16 cellular contexts compared by ENCODE assay signal in the genomic region with DNA sequence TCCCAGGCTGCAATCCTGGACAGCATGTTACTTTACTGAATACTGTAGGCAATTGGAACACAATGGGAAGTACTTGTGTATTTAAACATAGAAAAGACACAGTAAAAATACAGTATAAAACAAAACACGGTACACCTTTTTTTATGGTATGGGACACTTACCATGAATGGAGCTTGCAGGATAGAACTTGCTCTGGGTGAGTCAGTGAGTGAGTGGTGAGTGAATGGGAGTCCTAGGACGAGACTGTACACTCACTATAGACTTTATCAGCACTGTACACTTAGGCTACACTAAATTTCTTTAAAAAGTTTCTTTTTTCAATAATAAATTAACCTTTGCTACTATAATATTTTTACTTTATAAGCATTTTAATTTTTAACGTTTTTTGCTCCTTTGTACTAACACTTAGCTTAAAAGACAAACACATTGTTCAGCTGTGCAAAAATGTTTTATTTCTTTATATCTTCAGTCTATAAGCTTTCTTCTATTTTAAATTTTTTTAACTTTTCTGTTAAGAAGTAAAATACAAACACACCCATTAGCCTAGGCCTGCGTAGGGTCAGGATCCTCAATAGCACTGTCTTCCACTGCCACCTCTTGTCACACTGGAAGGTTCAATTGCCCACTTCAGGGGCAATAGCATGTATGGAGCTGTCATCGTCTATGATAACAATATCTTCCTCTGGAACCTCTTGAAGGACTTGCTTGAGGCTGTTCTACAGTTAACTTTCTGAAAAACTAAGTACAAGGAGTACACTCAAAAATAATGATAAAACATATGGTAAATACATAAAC.
A peak's percentile ranks its signal among the peaks of the same experiment; 100 is the strongest.
DNase-seq lines count a peak whose midpoint lies in the region; ATAC-seq and TF ChIP-seq lines count a peak whose summit lies in the region.
"Had no signal": no experiment of that assay in that cellular context is flagged by ENCODE, and none has a peak within 500 bp of the region (broad histone marks: within the 10 kb centered on the region; RNA-seq: fewer than 3 reads in every experiment).

No MANE protein-coding gene starts in this region.

- H3K23ac ChIP-seq in mesenchymal stem cell (ENCODE audit: low read length in 2 of 2): no peak overlapping the region

- H4K8ac ChIP-seq in mesenchymal stem cell (ENCODE audit: low read length): no peak overlapping the region

- H2BK120ac ChIP-seq in mesenchymal stem cell (ENCODE audit: low read depth, low read length): no peak overlapping the region

- WGBS in mesenchymal stem cell: 100% methylated on average over 1 of the region's 5 CpGs

- H3K4me1 ChIP-seq in RWPE2 (ENCODE audit: insufficient read depth, poor library complexity, severe bottlenecking) (peaks cover 11% of the 10 kb centered on the region), mesenchymal stem cell (ENCODE audit: control insufficient read depth, insufficient read depth, low read depth, low read length) (peaks cover 3% of the 10 kb centered on the region)

- no peaks in the 10 kb centered on the region for H3K79me1 ChIP-seq in mesenchymal stem cell (replicated peaks; ENCODE audit: low read length, poor library complexity, severe bottlenecking)

- H3K36me3 ChIP-seq in RWPE2 (ENCODE audit: low read depth) (no peaks in the 10 kb centered on the region), mesenchymal stem cell (ENCODE audit: control insufficient read depth in 1 of 2, insufficient read depth in 2 of 2, low read depth in 1 of 2, low read length in 2 of 2) (no peaks in the 10 kb centered on the region)

- H3K4ac ChIP-seq in mesenchymal stem cell (ENCODE audit: low read depth in 1 of 2, low read length in 2 of 2): no peak overlapping the region

- no peak overlapping the region for H2BK15ac ChIP-seq in mesenchymal stem cell (ENCODE audit: low read depth, poor library complexity, severe bottlenecking)

- no peak overlapping the region for H3K4me2 ChIP-seq in mesenchymal stem cell (ENCODE audit: low read length, poor library complexity, severe bottlenecking)

- H3K14ac ChIP-seq in mesenchymal stem cell (ENCODE audit: low read length in 2 of 2): no peak overlapping the region

- no peak overlapping the region for H3K9ac ChIP-seq in mesenchymal stem cell (ENCODE audit: low read length)

- H4K91ac ChIP-seq in mesenchymal stem cell (ENCODE audit: low read length): no peak overlapping the region

- in situ Hi-C loops in ACHN (cut with HindIII; ENCODE audit: low pct_ligation_motif_present, low pct_unique_long_range_greater_than_20kb, low sequenced_read_pairs): no loop called here

- H3K4me3 ChIP-seq in RWPE2 (ENCODE audit: severe bottlenecking) (no peak overlapping the region), mesenchymal stem cell (ENCODE audit: insufficient read depth in 1 of 2, low read depth in 1 of 2, low read length in 2 of 2) (no peak overlapping the region)

- no peaks in the 10 kb centered on the region for H3K9me3 ChIP-seq in RWPE2 (ENCODE audit: severe bottlenecking)
- H3K9me3 ChIP-seq in mesenchymal stem cell (ENCODE audit: control insufficient read depth, low read length): no peaks in the 10 kb centered on the region

- no peak overlapping the region for H2BK12ac ChIP-seq in mesenchymal stem cell (ENCODE audit: low read length in 2 of 2)

- H3K27me3 ChIP-seq in RWPE2 (ENCODE audit: insufficient read depth, poor library complexity, severe bottlenecking) (no peaks in the 10 kb centered on the region), mesenchymal stem cell (ENCODE audit: control insufficient read depth in 1 of 2, insufficient read depth in 1 of 2, low read length in 2 of 2) (no peaks in the 10 kb centered on the region)

- H2BK5ac ChIP-seq in mesenchymal stem cell (ENCODE audit: low read depth, low read length, poor library complexity, severe bottlenecking): no peak overlapping the region

- H3K27ac ChIP-seq in RWPE2 (ENCODE audit: poor library complexity, severe bottlenecking): no peak overlapping the region
- H3K27ac ChIP-seq in epithelial cell of prostate: peak overlapping the region; percentile 43
- no peak overlapping the region for H3K27ac ChIP-seq in mesenchymal stem cell (ENCODE audit: low read length, poor library complexity, severe bottlenecking)

- DNase-seq in D341Med (ENCODE audit: low spot score) (peak; percentile 20), HPDE6-E6E7 (ENCODE audit: extremely low spot score) (peak; percentile 11), RWPE2 (ENCODE audit: low spot score) (no peak), epithelial cell of prostate (ENCODE audit: low read depth, low spot score) (peak; percentile 48), ACHN (no peak), NCI-H187 treated with DMSO at 0.1 percent for 48 hours (lab: John Stamatoyannopoulos, UW) (no peak), mesenchymal stem cell (no peak)
- DNase-seq: KG1, NCI-H1417, NCI-H187, NCI-H2171, NCI-H526, SIG-M5, T-helper 1 cell had no signal

- no peak overlapping the region for H3K18ac ChIP-seq in mesenchymal stem cell (ENCODE audit: low read depth in 1 of 2, low read length in 2 of 2)

- H2AK5ac ChIP-seq in mesenchymal stem cell (ENCODE audit: low read length, severe bottlenecking): no peak overlapping the region

- ATAC-seq in RWPE2 (ENCODE audit: low read depth) (peak; percentile 98), GM18511 (IDR thresholded peaks at IDR 0.05; ENCODE audit: unreplicated experiment) (no peak)
- ATAC-seq: SK-N-SH treated with all-trans-retinoic acid at 6 μM for 48 hours had no signal

- TF ChIP-seq CTCF in RWPE2 (IDR thresholded peaks at IDR 0.05; ENCODE audit: poor library complexity, severe bottlenecking): no peak

- H2AFZ ChIP-seq in mesenchymal stem cell (ENCODE audit: low read depth, low read length): no peak overlapping the region

Comparison
In these comparisons a context has a peak if more than half of its experiments do, and no peak if none do; other contexts are left out.
1. DNase-seq: peak in D341Med (single experiment), HPDE6-E6E7 (single experiment) and epithelial cell of prostate (single experiment); none in RWPE2 (single experiment), ACHN (single experiment), NCI-H187 treated with DMSO at 0.1 percent for 48 hours (single experiment) and mesenchymal stem cell (single experiment).